ENCODE assay signal across 8 cellular contexts in genomic region chr4:1721003-1721665, GRCh38. TPM values are rescaled to one million over a fixed set of nuclear protein-coding genes. Genes with fewer than 3 reads are reported as not detected.
DNase-seq lines count a peak whose midpoint lies in the region; ATAC-seq and TF ChIP-seq lines count a peak whose summit lies in the region.

TACC3 (plus strand) TSS chr4:1721521; CDS start chr4:1723422, 1,901 bp downstream.
TMEM129 (minus strand) TSS chr4:1721323; CDS start chr4:1720837, 486 bp downstream.

- no peaks in the 10 kb centered on the region for H3F3A ChIP-seq in PC-3 (ENCODE audit: low read length, unreplicated experiment)

- H3K27ac ChIP-seq in PC-3 (ENCODE audit: low read length) (peak within 1 kb of the TSS; percentile 51), epithelial cell of prostate (peak within 1 kb of the TSS; percentile 87)

- no peaks in the 10 kb centered on the region for H3K9me2 ChIP-seq in PC-3 (replicated peaks; ENCODE audit: low read length)

- peaks cover 78% of the 10 kb centered on the region for H3K79me2 ChIP-seq in PC-3 (ENCODE audit: low read length)

- peak; percentile 74 for ATAC-seq in GM21717 (IDR thresholded peaks at IDR 0.05; ENCODE audit: unreplicated experiment)
- peak; percentile 83 for ATAC-seq in PC-3
- ATAC-seq in mucosa of descending colon = peak; percentile 87

- no TSS peak for BruUV-seq in PC-3 (replicated peaks; lab: Mats Ljungman, UMichigan)

- peak within 1 kb of the TSS; percentile 82 for H3K9ac ChIP-seq in PC-3 (ENCODE audit: low read length)

- H3K36me3 ChIP-seq in PC-3 (ENCODE audit: low read depth, low read length) (peaks cover 13% of the 10 kb centered on the region), mucosa of descending colon (ENCODE audit: low read depth) (no peaks in the 10 kb centered on the region)

- H3K4me1 ChIP-seq in PC-3 (ENCODE audit: insufficient read depth, low read length) = peaks cover 22% of the 10 kb centered on the region
- peaks cover 35% of the 10 kb centered on the region for H3K4me1 ChIP-seq in mucosa of descending colon (ENCODE audit: low read depth)

- TF ChIP-seq CTCF in PC-3 (conservative IDR thresholded peaks at IDR 0.05; ENCODE audit: low read depth, low read length) = no peak
- no peak for TF ChIP-seq CTCF in mucosa of descending colon (IDR thresholded peaks at IDR 0.05)

- DNase-seq in DMS53 (lab: John Stamatoyannopoulos, UW) = peak; percentile 100
- DNase-seq in Jurkat, Clone E6-1 (ENCODE audit: low read depth, low spot score) = peak; percentile 92
- DNase-seq in PC-3 = peak; percentile 94
- DNase-seq in activated T-cell treated with anti-CD3 and anti-CD28 coated beads for 48 hours (ENCODE audit: low read depth) = peak; percentile 92
- DNase-seq in epithelial cell of prostate (ENCODE audit: low read depth, low spot score) = peak; percentile 86
- peak; percentile 96 to 98 (median 97) for DNase-seq in mucosa of descending colon
- DNase-seq in stimulated activated CD8-positive, alpha-beta memory T cell treated with anti-CD3 and anti-CD28 coated beads, Interleukin-4, amount 100 ng/mL, for 24 hours (ENCODE audit: low read depth) = peak; percentile 88

- H3K9me3 ChIP-seq in PC-3 (ENCODE audit: low read length) = no peaks in the 10 kb centered on the region
- H3K9me3 ChIP-seq in mucosa of descending colon = no peaks in the 10 kb centered on the region

- no peaks in the 10 kb centered on the region for H4K20me1 ChIP-seq in PC-3 (ENCODE audit: low read length)

- CTCF ChIA-PET in PC-3 (lab: Charles Lee) = no interaction called here

- intact Hi-C loops in PC-3 (cut with micrococcal nuclease) (no loop called here), mucosa of descending colon (cut with DNase I, micrococcal nuclease) (no loop called here)

- POLR2A ChIA-PET in PC-3 (lab: Charles Lee; ENCODE audit: unreplicated experiment) = interaction anchor here (0.6 to 0.7 kb wide), 2 partner anchors 9 to 38 kb away, joined by 3 to 10 read pairs; partner anchors contain the start of gene SLBP

- H3K4me2 ChIP-seq in PC-3 (ENCODE audit: low read length) = peak within 1 kb of the TSS; percentile 99

- peak within 1 kb of the TSS; percentile 91 for H3K4me3 ChIP-seq in Jurkat, Clone E6-1 (ENCODE audit: low read length)
- H3K4me3 ChIP-seq in PC-3 (ENCODE audit: low read length) (peak within 1 kb of the TSS; percentile 94), mucosa of descending colon (peak within 1 kb of the TSS; percentile 72)

- H2AFZ ChIP-seq in PC-3 (ENCODE audit: low read length) = peak within 1 kb of the TSS; percentile 41; the same call in 1 of the 2 replicates

- H3K27me3 ChIP-seq in PC-3 (ENCODE audit: low read length) = no peaks in the 10 kb centered on the region

RNA-seq across cellular contexts. Expression of gene TACC3, which starts in this region (rescaled TPM):
- 164 TPM for polyA plus RNA-seq in Jurkat, Clone E6-1 (2012; ENCODE audit: insufficient read depth, insufficient read length)
- total RNA-seq in PC-3 (2014; rRNA removed) = 32.0 and 74.5 TPM in 2 replicates
- 10 to 100 TPM; 12.0 to 30.2 (median 12.7) TPM for total RNA-seq in mucosa of descending colon

RNA-seq across cellular contexts. Expression of gene TMEM129, which starts in this region (rescaled TPM):
- 30.1 TPM for polyA plus RNA-seq in Jurkat, Clone E6-1 (2012; ENCODE audit: insufficient read depth, insufficient read length)
- total RNA-seq in PC-3 (2014; rRNA removed) (28.6 and 47.7 TPM in 2 replicates), mucosa of descending colon (10 to 100 TPM; 43.7 to 57.0 (median 55.6) TPM)

Comparison
In these comparisons a context has a peak if more than half of its experiments do, and no peak if none do; other contexts are left out.
1. Peak in every context shown above with its lines: DNase-seq, ATAC-seq, H3K4me3 ChIP-seq and H3K27ac ChIP-seq.